27 cellular contexts compared by ENCODE assay signal in genomic region chr9:98665511-98665910, GRCh38. TPM values are rescaled to one million over a fixed set of nuclear protein-coding genes. Genes with fewer than 3 reads are reported as not detected.
"Had no signal": no experiment of that assay in that cellular context is flagged by ENCODE, and none has a peak within 500 bp of the region (broad histone marks: within the 10 kb centered on the region; RNA-seq: fewer than 3 reads in every experiment).

No MANE protein-coding gene starts in this region.

- H3K36me3 ChIP-seq: left lung, lower lobe of right lung, right atrium auricular region, right lobe of liver, stomach, thyroid gland, transverse colon, upper lobe of left lung, vagina had no signal

- H3K27ac ChIP-seq: left lung, lower lobe of right lung, parathyroid adenoma, right atrium auricular region, right lobe of liver, stomach, testis, thyroid gland, transverse colon, upper lobe of left lung, vagina had no signal

- H3K27me3 ChIP-seq: left lung, right atrium auricular region, right lobe of liver, stomach, testis, thyroid gland, transverse colon, upper lobe of left lung, vagina had no signal

- H3K4me1 ChIP-seq: left lung, lower lobe of right lung, parathyroid adenoma, right atrium auricular region, right lobe of liver, stomach, testis, thyroid gland, transverse colon, upper lobe of left lung, vagina had no signal

- H3K4me3 ChIP-seq: left lung, lower lobe of right lung, right atrium auricular region, right lobe of liver, smooth muscle cell, stomach, testis, thyroid gland, transverse colon, upper lobe of left lung, vagina had no signal

- FAIRE-seq: keratinocyte had no signal

- DNase-seq: kidney glomerular epithelial cell; left cardiac atrium; left lung; lower lobe of right lung; mammary epithelial cell; mesenchymal stem cell; naive thymus-derived CD8-positive, alpha-beta T cell; nucleus accumbens; right lobe of liver; stimulated activated CD4-positive, alpha-beta T cell treated with anti-CD3 and anti-CD28 coated beads, Interleukin-1b, Interleukin-23, amount 100 ng/mL, for 48 hours; stimulated activated CD4-positive, alpha-beta T cell treated with anti-CD3 and anti-CD28 coated beads, Interleukin-2, amount 100 ng/mL, for 48 hours; stimulated activated CD4-positive, alpha-beta T cell treated with anti-CD3 and anti-CD28 coated beads, Interleukin-4, amount 100 ng/mL, for 4 hours; stimulated activated CD8-positive, alpha-beta memory T cell treated with anti-CD3 and anti-CD28 coated beads, Interleukin-4, amount 100 ng/mL, for 48 hours; stimulated activated naive CD4-positive, alpha-beta T cell treated with Interleukin-2 at 50 U/mL for 16 hours; stomach; testis; thyroid gland; transverse colon; upper lobe of left lung had no signal

- H3K9me3 ChIP-seq: left lung, lower lobe of right lung, right atrium auricular region, right lobe of liver, stomach, testis, thyroid gland, transverse colon, upper lobe of left lung, vagina had no signal

- ATAC-seq: left cardiac atrium; left lung; lower lobe of right lung; naive thymus-derived CD8-positive, alpha-beta T cell; right lobe of liver; stimulated activated memory B cell treated with anti-CD40 and anti-IgM and Interleukin-4, amounts not matched to agents 10 μg/mL and 1 μg/mL and 100 μg/mL, for 72 hours had no signal

RNA-seq across cellular contexts. Expression of gene GABBR2, which starts 43.2 kb away (rescaled TPM):
- total RNA-seq: mammary epithelial cell; naive thymus-derived CD8-positive, alpha-beta T cell; osteocyte; renal cortical epithelial cell; right lobe of liver; smooth muscle cell; transverse colon; vagina had no signal
- polyA plus RNA-seq: mammary epithelial cell; naive thymus-derived CD8-positive, alpha-beta T cell had no signal
